In the genomic region with DNA sequence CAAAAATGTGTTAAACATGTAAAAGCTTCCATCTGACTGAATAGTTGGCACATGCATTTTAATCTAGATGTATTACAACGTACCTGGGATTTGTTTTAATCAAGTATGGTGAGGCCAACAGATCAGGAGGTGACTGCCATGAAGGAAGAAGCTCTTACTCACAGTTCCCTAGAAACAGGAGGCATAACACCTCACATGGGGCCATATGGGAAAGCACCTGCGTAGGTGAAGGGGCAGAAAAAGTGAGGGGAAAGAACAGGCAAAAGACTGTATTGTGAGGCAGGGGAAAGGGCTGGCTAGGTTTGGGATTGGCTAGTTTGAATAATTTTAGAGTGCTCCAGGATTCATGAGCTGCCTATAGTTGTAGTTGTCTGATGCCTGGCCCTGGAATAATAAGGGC, we compare ENCODE assay signal across 17 cellular contexts. TPM values are rescaled to one million over a fixed set of nuclear protein-coding genes. Genes with fewer than 3 reads are reported as not detected.
DNase-seq lines count a peak whose midpoint lies in the region; ATAC-seq, FAIRE-seq and TF ChIP-seq lines count a peak whose summit lies in the region.
"Had no signal": no experiment of that assay in that cellular context is flagged by ENCODE, and none has a peak within 500 bp of the region (broad histone marks: within the 10 kb centered on the region; RNA-seq: fewer than 3 reads in every experiment).

No MANE protein-coding gene starts in this region.

- TF ChIP-seq CTCF in lower lobe of right lung (IDR thresholded peaks at IDR 0.05) (no peak), transverse colon (IDR thresholded peaks at IDR 0.05) (no peak), type B pancreatic cell (conservative IDR thresholded peaks at IDR 0.05) (no peak)

- WGBS in transverse colon (ENCODE audit: low coverage in 1 of 2), 2 donors, result 33 to 43% methylated on average over 2 of the region's 2 CpGs

- CTCF ChIA-PET in activated naive CD4-positive, alpha-beta T cell treated with anti-CD3 and anti-CD28 coated beads for 36 hours (lab: Charles Lee), result interaction anchor here (1.1 kb wide), 1 partner anchor 58 kb away, joined by 5 read pairs; the partner anchor contains the start of gene BLOC1S6
- CTCF ChIA-PET in activated naive CD4-positive, alpha-beta T cell treated with anti-CD3 and anti-CD28 coated beads, Interleukin-2, amount 10 ng/mL, durations not matched to agents 7 days and 5 days (lab: Charles Lee), result no interaction called here

- H3K9me3 ChIP-seq in lower lobe of right lung (no peaks in the 10 kb centered on the region), transverse colon (no peaks in the 10 kb centered on the region)
- H3K9me3 ChIP-seq: suprapubic skin had no signal

- no peaks in the 10 kb centered on the region for H3K27me3 Mint-ChIP-seq in activated naive CD4-positive, alpha-beta T cell treated with anti-CD3 and anti-CD28 coated beads for 36 hours (ENCODE audit: low read depth)
- H3K27me3 Mint-ChIP-seq in activated naive CD4-positive, alpha-beta T cell treated with anti-CD3 and anti-CD28 coated beads, Interleukin-2, amount 10 ng/mL, durations not matched to agents 7 days and 5 days, result no peaks in the 10 kb centered on the region
- peaks cover 12% of the 10 kb centered on the region for H3K27me3 Mint-ChIP-seq in type B pancreatic cell
- H3K27me3 Mint-ChIP-seq: naive thymus-derived CD8-positive, alpha-beta T cell had no signal

- H3K36me3 ChIP-seq in lower lobe of right lung (no peaks in the 10 kb centered on the region), transverse colon (no peaks in the 10 kb centered on the region)
- H3K36me3 ChIP-seq: suprapubic skin had no signal

- TF ChIP-seq POLR2A in transverse colon (IDR thresholded peaks at IDR 0.05), result no peak

- no peak for FAIRE-seq in GM19239 (lab: Jason Lieb, UNC)
- FAIRE-seq: D721Med, H54, HTR-8/SVneo had no signal

- H3K4me3 Mint-ChIP-seq in activated naive CD4-positive, alpha-beta T cell treated with anti-CD3 and anti-CD28 coated beads for 36 hours, result no peak overlapping the region
- no peak overlapping the region for H3K4me3 Mint-ChIP-seq in activated naive CD4-positive, alpha-beta T cell treated with anti-CD3 and anti-CD28 coated beads, Interleukin-2, amount 10 ng/mL, durations not matched to agents 7 days and 5 days
- no peak overlapping the region for H3K4me3 Mint-ChIP-seq in type B pancreatic cell
- H3K4me3 Mint-ChIP-seq: naive thymus-derived CD8-positive, alpha-beta T cell had no signal

- intact Hi-C loops in activated naive CD4-positive, alpha-beta T cell treated with anti-CD3 and anti-CD28 coated beads for 36 hours (cut with micrococcal nuclease), result no loop called here
- intact Hi-C loops in lower lobe of right lung (cut with DNase I) (no loop called here), transverse colon (cut with DNase I; ENCODE audit: low total_unique reads) (no loop called here)

- ATAC-seq in lower lobe of right lung, result no peak
- ATAC-seq: naive thymus-derived CD8-positive, alpha-beta T cell had no signal

- TF ChIP-seq EP300 in transverse colon (IDR thresholded peaks at IDR 0.05; ENCODE audit: low read depth), result no peak

- peaks cover 69% of the 10 kb centered on the region for H3K4me1 Mint-ChIP-seq in activated naive CD4-positive, alpha-beta T cell treated with anti-CD3 and anti-CD28 coated beads for 36 hours (ENCODE audit: low read depth)
- H3K4me1 Mint-ChIP-seq in activated naive CD4-positive, alpha-beta T cell treated with anti-CD3 and anti-CD28 coated beads, Interleukin-2, amount 10 ng/mL, durations not matched to agents 7 days and 5 days, result peaks cover 60% of the 10 kb centered on the region
- H3K4me1 Mint-ChIP-seq in type B pancreatic cell (ENCODE audit: unreplicated experiment), result peaks cover 4% of the 10 kb centered on the region

- H3K4me3 ChIP-seq in lower lobe of right lung, result no peak overlapping the region
- H3K4me3 ChIP-seq in transverse colon, result no peak overlapping the region
- H3K4me3 ChIP-seq: lung, suprapubic skin had no signal

- DNase-seq in activated naive CD4-positive, alpha-beta T cell treated with anti-CD3 and anti-CD28 coated beads for 36 hours, result peak; percentile 32
- DNase-seq in activated naive CD4-positive, alpha-beta T cell treated with anti-CD3 and anti-CD28 coated beads, Interleukin-2, amount 50 U/mL, for 16 hours, result no peak
- DNase-seq in activated naive CD4-positive, alpha-beta T cell treated with anti-CD3 and anti-CD28 coated beads, Interleukin-2, amount 10 ng/mL, durations not matched to agents 7 days and 5 days, result no peak
- DNase-seq in lower lobe of right lung (no peak), transverse colon (no peak), GM19239 (ENCODE audit: insufficient read length, low spot score) (no peak), type B pancreatic cell (ENCODE audit: extremely low spot score, unreplicated experiment) (no peak), NCI-H82 treated with DMSO at 0.1 percent for 48 hours (lab: John Stamatoyannopoulos, UW; ENCODE audit: unreplicated experiment) (no peak)
- DNase-seq: activated CD4-positive, CD25-positive, alpha-beta regulatory T cell; cortex of kidney; naive thymus-derived CD8-positive, alpha-beta T cell; NCI-H1417 treated with DMSO at 0.1 percent for 48 hours had no signal

- peaks cover 14% of the 10 kb centered on the region for H3K36me3 Mint-ChIP-seq in activated naive CD4-positive, alpha-beta T cell treated with anti-CD3 and anti-CD28 coated beads for 36 hours (ENCODE audit: low read depth)
- peaks cover 45% of the 10 kb centered on the region for H3K36me3 Mint-ChIP-seq in activated naive CD4-positive, alpha-beta T cell treated with anti-CD3 and anti-CD28 coated beads, Interleukin-2, amount 10 ng/mL, durations not matched to agents 7 days and 5 days
- H3K36me3 Mint-ChIP-seq in type B pancreatic cell, result no peaks in the 10 kb centered on the region

- H3K27ac ChIP-seq in lower lobe of right lung (peak overlapping the region; percentile 73), transverse colon (peak overlapping the region; percentile 96 to 97 (median 96))

- in situ Hi-C loops in transverse colon (cut with MboI; ENCODE audit: low pct_ligation_motif_present in 1 of 4, low pct_unique_long_range_greater_than_20kb in 1 of 4, low sequenced_read_pairs in 3 of 4), result no loop called here

- peaks cover 95% of the 10 kb centered on the region for H3K4me1 ChIP-seq in lower lobe of right lung
- H3K4me1 ChIP-seq in transverse colon, result peaks cover 76 to 100% (median 93%) of the 10 kb centered on the region in 4 donors

- peak overlapping the region; percentile 14 for H3K27ac Mint-ChIP-seq in activated naive CD4-positive, alpha-beta T cell treated with anti-CD3 and anti-CD28 coated beads for 36 hours
- H3K27ac Mint-ChIP-seq in activated naive CD4-positive, alpha-beta T cell treated with anti-CD3 and anti-CD28 coated beads, Interleukin-2, amount 10 ng/mL, durations not matched to agents 7 days and 5 days, result peak overlapping the region; percentile 2
- H3K27ac Mint-ChIP-seq in type B pancreatic cell, result no peak overlapping the region

- H3K27me3 ChIP-seq in lower lobe of right lung (ENCODE audit: low read depth), result no peaks in the 10 kb centered on the region
- H3K27me3 ChIP-seq in transverse colon, result no peaks in the 10 kb centered on the region
- H3K27me3 ChIP-seq: suprapubic skin had no signal

- no peaks in the 10 kb centered on the region for H3K9me3 Mint-ChIP-seq in activated naive CD4-positive, alpha-beta T cell treated with anti-CD3 and anti-CD28 coated beads for 36 hours
- H3K9me3 Mint-ChIP-seq in activated naive CD4-positive, alpha-beta T cell treated with anti-CD3 and anti-CD28 coated beads, Interleukin-2, amount 10 ng/mL, durations not matched to agents 7 days and 5 days, result no peaks in the 10 kb centered on the region
- H3K9me3 Mint-ChIP-seq in type B pancreatic cell, result no peaks in the 10 kb centered on the region
- H3K9me3 Mint-ChIP-seq: naive thymus-derived CD8-positive, alpha-beta T cell had no signal

RNA-seq across cellular contexts. Expression of gene SQOR, which starts 9.6 kb away (rescaled TPM):
- total RNA-seq in activated naive CD4-positive, alpha-beta T cell treated with anti-CD3 and anti-CD28 coated beads for 36 hours, result 10 to 100 TPM; 54.3 to 56.4 TPM
- total RNA-seq in lower lobe of right lung (97.1 TPM), transverse colon (100 to 1,000 TPM; 106 to 377 (median 281) TPM), type B pancreatic cell (ENCODE audit: low replicate concordance) (6.7 and 9.2 TPM in 2 replicates)

RNA-seq across cellular contexts. Expression of gene BLOC1S6, which starts 57.3 kb away (rescaled TPM):
- 10 to 100 TPM; 36.8 to 42.8 TPM for total RNA-seq in activated naive CD4-positive, alpha-beta T cell treated with anti-CD3 and anti-CD28 coated beads for 36 hours
- total RNA-seq in lower lobe of right lung, result 41.0 TPM
- 10 to 100 TPM in 3 of 4 donors, 1 to 10 TPM in 1; 6.7 to 35.4 (median 23.8) TPM for total RNA-seq in transverse colon
- 30.9 and 46.7 TPM in 2 replicates for total RNA-seq in type B pancreatic cell (ENCODE audit: low replicate concordance)
